Comparison of ENCODE assay signal across 8 cellular contexts in genomic region chr12:125330645-125331341, GRCh38.
DNase-seq lines count a peak whose midpoint lies in the region; ATAC-seq and TF ChIP-seq lines count a peak whose summit lies in the region.

No MANE protein-coding gene starts in this region.

- no peaks in the 10 kb centered on the region for H3K9me3 Mint-ChIP-seq in activated naive CD4-positive, alpha-beta T cell treated with anti-CD3 and anti-CD28 coated beads, Interleukin-2, amount 10 ng/mL, durations not matched to agents 7 days and 5 days

- in situ Hi-C loops in Panc1 (cut with HindIII; ENCODE audit: low pct_unique_long_range_greater_than_20kb, low sequenced_read_pairs) = no loop called here

- 0 to 2% (median 1%) methylated on average over 19 to 30 of the region's 30 CpGs for WGBS in ovary, 3 donors

- no peaks in the 10 kb centered on the region for H3K36me3 Mint-ChIP-seq in activated naive CD4-positive, alpha-beta T cell treated with anti-CD3 and anti-CD28 coated beads, Interleukin-2, amount 10 ng/mL, durations not matched to agents 7 days and 5 days

- no peak for TF ChIP-seq EP300 in ovary (IDR thresholded peaks at IDR 0.05)

- intact Hi-C loops in Panc1 (cut with micrococcal nuclease; ENCODE audit: unreplicated experiment) = loop anchor here (1.0 kb wide), 1 partner anchor 73 kb away; no protein-coding TSS in a partner anchor
- intact Hi-C loops in cardiac septum (cut with DNase I) = loop anchor here (5.0 kb wide), 1 partner anchor 72 kb away; no protein-coding TSS in a partner anchor
- intact Hi-C loops in ovary (cut with DNase I) = no loop called here
- intact Hi-C loops in upper lobe of right lung (cut with DNase I) = no loop called here

- H3K4me1 ChIP-seq in Panc1 (ENCODE audit: control insufficient read depth, insufficient read depth, low read length) = no peaks in the 10 kb centered on the region
- peaks cover 1% of the 10 kb centered on the region for H3K4me1 ChIP-seq in ovary (ENCODE audit: insufficient read depth)
- peaks cover 6% of the 10 kb centered on the region for H3K4me1 ChIP-seq in upper lobe of right lung

- CTCF ChIA-PET in Panc1 (lab: Charles Lee) = interaction anchor here (0.6 to 0.7 kb wide), 3 partner anchors 8 to 753 kb away, joined by 3 to 9 read pairs (median 3); no protein-coding TSS in a partner anchor
- CTCF ChIA-PET in activated naive CD4-positive, alpha-beta T cell treated with anti-CD3 and anti-CD28 coated beads, Interleukin-2, amount 10 ng/mL, durations not matched to agents 7 days and 5 days (lab: Charles Lee) = interaction anchor here (0.7 to 2.3 kb wide), 8 partner anchors 9 to 146 kb away, joined by 3 to 26 read pairs (median 3); no protein-coding TSS in a partner anchor

- ATAC-seq in HG02938 (IDR thresholded peaks at IDR 0.05; ENCODE audit: unreplicated experiment) = peak; percentile 78
- peak; percentile 98 for ATAC-seq in Panc1
- ATAC-seq in upper lobe of right lung = peak; percentile 91

- H3K4me1 Mint-ChIP-seq in activated naive CD4-positive, alpha-beta T cell treated with anti-CD3 and anti-CD28 coated beads, Interleukin-2, amount 10 ng/mL, durations not matched to agents 7 days and 5 days = no peaks in the 10 kb centered on the region

- H3K27me3 ChIP-seq in Panc1 (ENCODE audit: control insufficient read depth, insufficient read depth, low read length) (peaks cover 4% of the 10 kb centered on the region), ovary (no peaks in the 10 kb centered on the region), upper lobe of right lung (peaks cover 47% of the 10 kb centered on the region)

- no peak overlapping the region for H3K27ac Mint-ChIP-seq in activated naive CD4-positive, alpha-beta T cell treated with anti-CD3 and anti-CD28 coated beads, Interleukin-2, amount 10 ng/mL, durations not matched to agents 7 days and 5 days

- H3K36me3 ChIP-seq in Panc1 (ENCODE audit: control insufficient read depth, insufficient read depth, low read length) (no peaks in the 10 kb centered on the region), ovary (no peaks in the 10 kb centered on the region), upper lobe of right lung (no peaks in the 10 kb centered on the region)

- H3K9me3 ChIP-seq in Panc1 (ENCODE audit: control insufficient read depth, insufficient read depth, low read depth, low read length) (no peaks in the 10 kb centered on the region), ovary (no peaks in the 10 kb centered on the region), upper lobe of right lung (no peaks in the 10 kb centered on the region)

- TF ChIP-seq CTCF in Panc1 (IDR thresholded peaks at IDR 0.05) (peak; percentile 99), ovary (IDR thresholded peaks at IDR 0.05) (peak in 2 of 3 donors; percentile 19 to 49), upper lobe of right lung (IDR thresholded peaks at IDR 0.05) (peak; percentile 76)

- BruUV-seq in Panc1 (replicated peaks; lab: Mats Ljungman, UMichigan) = no TSS peak

- peaks cover 23% of the 10 kb centered on the region for H3K27me3 Mint-ChIP-seq in activated naive CD4-positive, alpha-beta T cell treated with anti-CD3 and anti-CD28 coated beads, Interleukin-2, amount 10 ng/mL, durations not matched to agents 7 days and 5 days

- peak overlapping the region; percentile 36 to 69 for H3K4me3 ChIP-seq in Panc1 (ENCODE audit: low read depth in 2 of 2, low read length in 2 of 2)
- H3K4me3 ChIP-seq in ovary = peak overlapping the region; percentile 7
- peak overlapping the region; percentile 29 for H3K4me3 ChIP-seq in upper lobe of right lung

- peak; percentile 8 to 30 for DNase-seq in SHP77 (lab: John Stamatoyannopoulos, UW)
- no peak for DNase-seq in SHP77 treated with DMSO at 0.1 percent for 48 hours (lab: John Stamatoyannopoulos, UW)
- DNase-seq in Panc1 (ENCODE audit: low read depth, low spot score) = no peak
- DNase-seq in activated naive CD4-positive, alpha-beta T cell treated with anti-CD3 and anti-CD28 coated beads, Interleukin-2, amount 10 ng/mL, durations not matched to agents 7 days and 5 days = peak; percentile 61
- DNase-seq in cardiac septum (ENCODE audit: low spot score) = peak; percentile 79
- DNase-seq in ovary = peak; percentile 10 to 58 (median 37)
- DNase-seq in upper lobe of right lung = peak; percentile 80

- H3K4me3 Mint-ChIP-seq in activated naive CD4-positive, alpha-beta T cell treated with anti-CD3 and anti-CD28 coated beads, Interleukin-2, amount 10 ng/mL, durations not matched to agents 7 days and 5 days = no peak overlapping the region

- H3K27ac ChIP-seq in Panc1 (ENCODE audit: low read length) (no peak overlapping the region), ovary (no peak overlapping the region), upper lobe of right lung (no peak overlapping the region)

- POLR2A ChIA-PET in Panc1 (lab: Charles Lee) = no interaction called here

- no peak for TF ChIP-seq POLR2A in ovary (IDR thresholded peaks at IDR 0.05)

Comparison
In these comparisons a context has a peak if more than half of its experiments do, and no peak if none do; other contexts are left out.
1. DNase-seq: peak in SHP77 (2 of 2), activated naive CD4-positive, alpha-beta T cell treated with anti-CD3 and anti-CD28 coated beads, Interleukin-2, amount 10 ng/mL, durations not matched to agents 7 days and 5 days (single experiment), cardiac septum (single experiment), ovary (5 of 5) and upper lobe of right lung (single experiment); none in SHP77 treated with DMSO at 0.1 percent for 48 hours (single experiment) and Panc1 (single experiment).
2. CTCF ChIP-seq: peak in every context shown above with its lines; median percentile 99 in Panc1; 76 in upper lobe of right lung; 34 in ovary.
3. intact Hi-C loops: an anchor here in Panc1 (1.0 kb wide) and cardiac septum (5.0 kb wide); none called in ovary and upper lobe of right lung.
4. Peak in every context shown above with its lines, with median percentiles within 50 percentile points of each other: ATAC-seq and H3K4me3 ChIP-seq.